12 cellular contexts compared by ENCODE assay signal in genomic region chr19:1000591-1001537, GRCh38. TPM values are rescaled to one million over a fixed set of nuclear protein-coding genes. Genes with fewer than 3 reads are reported as not detected.
DNase-seq lines count a peak whose midpoint lies in the region; ATAC-seq and TF ChIP-seq lines count a peak whose summit lies in the region.
"Had no signal": no experiment of that assay in that cellular context is flagged by ENCODE, and none has a peak within 500 bp of the region (broad histone marks: within the 10 kb centered on the region; RNA-seq: fewer than 3 reads in every experiment).

No MANE protein-coding gene starts in this region.

- H3K27ac ChIP-seq in IMR-90 (ENCODE audit: insufficient read depth, low read length), result no peak overlapping the region

- no peak for TF ChIP-seq POLR2A in IMR-90 (IDR thresholded peaks at IDR 0.05; ENCODE audit: low read depth, low read length)

- H3K4me2 ChIP-seq in IMR-90 (ENCODE audit: low read depth, low read length), result no peak overlapping the region; the same call in 1 of the 2 replicates
- peak overlapping the region; percentile 44 for H3K4me2 ChIP-seq in skeletal muscle satellite cell (ENCODE audit: low read length)

- H3K27me3 Mint-ChIP-seq in activated T-cell treated with anti-CD3 and anti-CD28 coated beads, Interleukin-2, amount 50 U/mL, for 4 hours (ENCODE audit: low read depth), result peaks cover 30% of the 10 kb centered on the region
- H3K27me3 Mint-ChIP-seq in activated CD4-positive, alpha-beta T cell treated with anti-CD3 and anti-CD28 coated beads for 36 hours, result peaks cover 19% of the 10 kb centered on the region

- H3K9me3 ChIP-seq in IMR-90 (ENCODE audit: control insufficient read depth, insufficient read depth, low read length) (no peaks in the 10 kb centered on the region), skeletal muscle satellite cell (replicated peaks; ENCODE audit: low read length) (no peaks in the 10 kb centered on the region)

- H3K9me3 Mint-ChIP-seq in activated T-cell treated with anti-CD3 and anti-CD28 coated beads, Interleukin-2, amount 50 U/mL, for 4 hours, result no peaks in the 10 kb centered on the region
- H3K9me3 Mint-ChIP-seq in activated CD4-positive, alpha-beta T cell treated with anti-CD3 and anti-CD28 coated beads for 36 hours (ENCODE audit: low read depth), result no peaks in the 10 kb centered on the region

- intact Hi-C loops in IMR-90 (cut with micrococcal nuclease), result loop anchor here (1.0 kb wide), 1 partner anchor 80 kb away; no protein-coding TSS in a partner anchor
- intact Hi-C loops in activated CD4-positive, alpha-beta T cell treated with anti-CD3 and anti-CD28 coated beads for 36 hours (cut with DNase I, micrococcal nuclease), result loop anchor here (1.0 kb wide), 4 partner anchors 80 to 239 kb away; no protein-coding TSS in a partner anchor

- H2AFZ ChIP-seq in IMR-90 (replicated peaks; ENCODE audit: low read length, poor library complexity), result peak overlapping the region; percentile 87

- H4K91ac ChIP-seq in IMR-90 (ENCODE audit: insufficient read depth, low read depth, low read length), result no peak overlapping the region

- H2AK5ac ChIP-seq in IMR-90 (ENCODE audit: low read depth, low read length), result no peak overlapping the region

- no peak overlapping the region for H4K8ac ChIP-seq in IMR-90 (ENCODE audit: low read depth in 2 of 2, low read length in 2 of 2)

- TF ChIP-seq CTCF in IMR-90 (conservative IDR thresholded peaks at IDR 0.05; ENCODE audit: low read depth, low read length), result no peak
- no peak for TF ChIP-seq CTCF in fibroblast of the aortic adventitia (IDR thresholded peaks at IDR 0.05; ENCODE audit: insufficient read depth, low read length)

- H2BK120ac ChIP-seq in IMR-90 (ENCODE audit: low read depth, low read length), result no peak overlapping the region

- 0 out of 2 replicates have a peak, but pooled peaks cover 11% of the 10 kb centered on the region for H4K20me1 ChIP-seq in IMR-90 (ENCODE audit: insufficient read depth, low read length)

- H3K4me1 Mint-ChIP-seq in activated T-cell treated with anti-CD3 and anti-CD28 coated beads, Interleukin-2, amount 50 U/mL, for 4 hours (ENCODE audit: low read depth), result peaks cover 11% of the 10 kb centered on the region
- peaks cover 10% of the 10 kb centered on the region for H3K4me1 Mint-ChIP-seq in activated CD4-positive, alpha-beta T cell treated with anti-CD3 and anti-CD28 coated beads for 36 hours

- 3% methylated on average over 39 of the region's 73 CpGs; no CpG with 5 or more reads in 1 of the 2 experiments for WGBS in IMR-90 (ENCODE audit: extremely low coverage in 2 of 2, insufficient read length in 1 of 2), 2 experiments

- H3K4me1 ChIP-seq in IMR-90 (ENCODE audit: control insufficient read depth, insufficient read depth, low read length) (peaks cover 5% of the 10 kb centered on the region), skeletal muscle satellite cell (ENCODE audit: control insufficient read depth, insufficient read depth, low read length) (peaks cover 8% of the 10 kb centered on the region)

- no peak overlapping the region for H3K56ac ChIP-seq in IMR-90 (ENCODE audit: extremely low read depth, insufficient read depth, low read length)

- no peak overlapping the region for H3K14ac ChIP-seq in IMR-90 (replicated peaks; ENCODE audit: low read depth, low read length)

- H3K9ac ChIP-seq in IMR-90 (ENCODE audit: low read depth, low read length) (no peak overlapping the region), skeletal muscle satellite cell (ENCODE audit: low read depth, low read length) (no peak overlapping the region)

- H2BK15ac ChIP-seq in IMR-90 (ENCODE audit: low read depth, low read length), result no peak overlapping the region

- no peak overlapping the region for H4K5ac ChIP-seq in IMR-90 (ENCODE audit: low read depth, low read length)

- in situ Hi-C loops in IMR-90 (cut with MboI; ENCODE audit: low sequenced_read_pairs), result no loop called here

- no peak overlapping the region for H3K27ac Mint-ChIP-seq in activated CD4-positive, alpha-beta T cell treated with anti-CD3 and anti-CD28 coated beads for 36 hours

- H3K79me1 ChIP-seq in IMR-90 (ENCODE audit: low read depth in 1 of 2, low read length in 2 of 2), result no peaks in the 10 kb centered on the region

- POLR2A ChIA-PET in IMR-90 (lab: Charles Lee; ENCODE audit: unreplicated experiment), result no interaction called here
- POLR2A ChIA-PET in activated CD4-positive, alpha-beta T cell treated with anti-CD3 and anti-CD28 coated beads for 36 hours (lab: Charles Lee), result no interaction called here

- no peak overlapping the region for H3K23ac ChIP-seq in IMR-90 (ENCODE audit: low read depth, low read length)

- H2BK20ac ChIP-seq in IMR-90 (ENCODE audit: low read depth, low read length), result no peak overlapping the region

- no peak overlapping the region for H3K18ac ChIP-seq in IMR-90 (ENCODE audit: low read depth, low read length)

- H2BK5ac ChIP-seq in IMR-90 (ENCODE audit: low read depth, low read length, poor library complexity, severe bottlenecking), result no peak overlapping the region

- TF ChIP-seq RAD21 in IMR-90 (IDR thresholded peaks at IDR 0.05; ENCODE audit: low read length), result no peak

- H3K36me3 ChIP-seq in IMR-90 (ENCODE audit: control insufficient read depth, insufficient read depth, low read length) (no peaks in the 10 kb centered on the region), skeletal muscle satellite cell (ENCODE audit: insufficient read depth, low read length) (no peaks in the 10 kb centered on the region)

- DNase-seq in activated T-cell treated with anti-CD3 and anti-CD28 coated beads, Interleukin-2, amount 50 U/mL, for 4 hours, result no peak
- no peak for DNase-seq in activated T-cell treated with anti-CD3 and anti-CD28 coated beads for 4 hours
- DNase-seq in IMR-90, result no peak
- DNase-seq in fibroblast of the aortic adventitia (ENCODE audit: low read depth), result no peak
- no peak for DNase-seq in anterior cingulate cortex (lab: John Stamatoyannopoulos, UW)
- DNase-seq in activated CD4-positive, alpha-beta T cell treated with anti-CD3 and anti-CD28 coated beads for 36 hours, result no peak
- DNase-seq: hippocampal formation, NCI-H1105 had no signal

- no TSS peak for BruUV-seq in IMR-90 (replicated peaks; lab: Mats Ljungman, UMichigan)

- no peak for ATAC-seq in activated T-cell treated with anti-CD3 and anti-CD28 coated beads, Interleukin-2, amount 50 U/mL, for 4 hours
- ATAC-seq in IMR-90 (ENCODE audit: low read depth), result peak; percentile 1
- no peak for ATAC-seq in GM21423 (IDR thresholded peaks at IDR 0.05; ENCODE audit: unreplicated experiment)
- no peak for ATAC-seq in activated CD4-positive, alpha-beta T cell treated with anti-CD3 and anti-CD28 coated beads for 36 hours

- peak overlapping the region; percentile 15 for H2AK9ac ChIP-seq in IMR-90 (replicated peaks; ENCODE audit: low read depth, low read length, poor library complexity)

- CTCF ChIA-PET in IMR-90 (lab: Yijun Ruan, JAX), result interaction anchor here (0.7 to 0.9 kb wide), 3 partner anchors 17 to 146 kb away, joined by 3 to 5 read pairs (median 3); no protein-coding TSS in a partner anchor
- CTCF ChIA-PET in activated CD4-positive, alpha-beta T cell treated with anti-CD3 and anti-CD28 coated beads for 36 hours (lab: Charles Lee), result interaction anchor here (0.6 to 1.1 kb wide), 3 partner anchors 24 to 213 kb away, joined by 3 read pairs; no protein-coding TSS in a partner anchor

- dilution Hi-C loops in IMR-90 (cut with HindIII; ENCODE audit: low sequenced_read_pairs, unreplicated experiment), result no loop called here

- no peaks in the 10 kb centered on the region for H3K9me1 ChIP-seq in IMR-90 (ENCODE audit: insufficient read depth, low read length)

- H3K4ac ChIP-seq in IMR-90 (ENCODE audit: low read depth, low read length), result no peak overlapping the region

- H3K4me3 Mint-ChIP-seq in activated T-cell treated with anti-CD3 and anti-CD28 coated beads, Interleukin-2, amount 50 U/mL, for 4 hours, result peak overlapping the region; percentile 19
- H3K4me3 Mint-ChIP-seq in activated CD4-positive, alpha-beta T cell treated with anti-CD3 and anti-CD28 coated beads for 36 hours, result no peak overlapping the region

- H3K4me3 ChIP-seq in IMR-90 (ENCODE audit: insufficient read depth, low read depth, low read length) (peak overlapping the region; percentile 53), fibroblast of the aortic adventitia (ENCODE audit: low read depth, low read length) (peak overlapping the region; percentile 17), skeletal muscle satellite cell (ENCODE audit: low read length) (no peak overlapping the region)

- no peaks in the 10 kb centered on the region for H3K36me3 Mint-ChIP-seq in activated T-cell treated with anti-CD3 and anti-CD28 coated beads, Interleukin-2, amount 50 U/mL, for 4 hours (ENCODE audit: insufficient read depth)
- H3K36me3 Mint-ChIP-seq in activated CD4-positive, alpha-beta T cell treated with anti-CD3 and anti-CD28 coated beads for 36 hours (ENCODE audit: low read depth), result no peaks in the 10 kb centered on the region

- H3K27me3 ChIP-seq in IMR-90 (ENCODE audit: control insufficient read depth, insufficient read depth, low read length) (peaks cover 41% of the 10 kb centered on the region), skeletal muscle satellite cell (ENCODE audit: control insufficient read depth, insufficient read depth, low read length) (peaks cover 52% of the 10 kb centered on the region)

RNA-seq across cellular contexts. Expression of gene GRIN3B, which starts 0.6 kb away (rescaled TPM):
- under 1 TPM; 0.05 to 0.19 (median 0.08) TPM for total RNA-seq in activated T-cell treated with anti-CD3 and anti-CD28 coated beads, Interleukin-2, amount 50 U/mL, for 4 hours
- total RNA-seq in IMR-90 (2012; rRNA removed), result under 0.01 and 0.28 TPM in 2 replicates
- polyA plus RNA-seq in IMR-90 (2012; rRNA removed), result 0.91 and 1.8 TPM in 2 replicates
- polyA plus RNA-seq in IMR-90 (2012; cell fraction: cytosol; rRNA removed), result 1.0 and 2.6 TPM in 2 replicates
- 6.9 and 13.4 TPM in 2 replicates for polyA plus RNA-seq in IMR-90 (2012; cell fraction: nucleus; rRNA removed; ENCODE audit: low replicate concordance)
- total RNA-seq in fibroblast of the aortic adventitia (ENCODE audit: low replicate concordance), result 0.45 and 0.74 TPM in 2 replicates
- total RNA-seq in skeletal muscle satellite cell (2012; rRNA removed), result 0.22 TPM in 1 of 2 replicates, not detected in the other
- total RNA-seq in activated CD4-positive, alpha-beta T cell treated with anti-CD3 and anti-CD28 coated beads for 36 hours, result under 1 TPM in 1 of 2 experiments, not detected in 1; 0.09 TPM
- polyA plus RNA-seq: naive thymus-derived CD4-positive, alpha-beta T cell had no signal

RNA-seq across cellular contexts. Expression of gene WDR18, which starts 16.7 kb away (rescaled TPM):
- 100 to 1,000 TPM; 163 to 217 (median 199) TPM for total RNA-seq in activated T-cell treated with anti-CD3 and anti-CD28 coated beads, Interleukin-2, amount 50 U/mL, for 4 hours
- total RNA-seq in IMR-90 (2012; rRNA removed), result 37.1 and 38.9 TPM in 2 replicates
- polyA plus RNA-seq in IMR-90 (2012; rRNA removed), result 56.9 and 74.5 TPM in 2 replicates
- 28.1 and 66.5 TPM in 2 replicates for polyA plus RNA-seq in IMR-90 (2012; cell fraction: cytosol; rRNA removed)
- 114 and 350 TPM in 2 replicates for polyA plus RNA-seq in IMR-90 (2012; cell fraction: nucleus; rRNA removed; ENCODE audit: low replicate concordance)
- 16.5 and 45.0 TPM in 2 replicates for total RNA-seq in fibroblast of the aortic adventitia (ENCODE audit: low replicate concordance)
- 55.9 and 73.5 TPM in 2 replicates for total RNA-seq in skeletal muscle satellite cell (2012; rRNA removed)
- total RNA-seq in activated CD4-positive, alpha-beta T cell treated with anti-CD3 and anti-CD28 coated beads for 36 hours, result 10 to 100 TPM; 71.6 to 87.8 TPM

RNA-seq across cellular contexts. Expression of gene TMEM259, which starts 20.1 kb away (rescaled TPM):
- total RNA-seq in activated T-cell treated with anti-CD3 and anti-CD28 coated beads, Interleukin-2, amount 50 U/mL, for 4 hours, result 100 to 1,000 TPM; 197 to 210 (median 204) TPM
- total RNA-seq in IMR-90 (2012; rRNA removed) (22.6 and 26.4 TPM in 2 replicates), fibroblast of the aortic adventitia (ENCODE audit: low replicate concordance) (44.7 and 49.9 TPM in 2 replicates)
- polyA plus RNA-seq in IMR-90 (2012; rRNA removed), result 153 and 181 TPM in 2 replicates
- polyA plus RNA-seq in IMR-90 (2012; cell fraction: cytosol; rRNA removed), result 88.4 and 194 TPM in 2 replicates
- polyA plus RNA-seq in IMR-90 (2012; cell fraction: nucleus; rRNA removed; ENCODE audit: low replicate concordance), result 867 and 2,100 TPM in 2 replicates
- 74.0 and 76.0 TPM in 2 replicates for total RNA-seq in skeletal muscle satellite cell (2012; rRNA removed)
- 100 to 1,000 TPM; 106 to 128 TPM for total RNA-seq in activated CD4-positive, alpha-beta T cell treated with anti-CD3 and anti-CD28 coated beads for 36 hours

RNA-seq across cellular contexts. Expression of gene RNU6-2, which starts 20.5 kb away (rescaled TPM):
- total RNA-seq in activated T-cell treated with anti-CD3 and anti-CD28 coated beads, Interleukin-2, amount 50 U/mL, for 4 hours, result not detected
- not detected in 2 replicates for total RNA-seq in IMR-90 (2012; rRNA removed)
- polyA plus RNA-seq in IMR-90 (2012; rRNA removed), result not detected in 2 replicates
- polyA plus RNA-seq in IMR-90 (2012; cell fraction: cytosol; rRNA removed), result not detected in 2 replicates
- not detected in 2 replicates for polyA plus RNA-seq in IMR-90 (2012; cell fraction: nucleus; rRNA removed; ENCODE audit: low replicate concordance)
- not detected in 2 replicates for total RNA-seq in fibroblast of the aortic adventitia (ENCODE audit: low replicate concordance)
- not detected in 2 replicates for total RNA-seq in skeletal muscle satellite cell (2012; rRNA removed)
- not detected for total RNA-seq in activated CD4-positive, alpha-beta T cell treated with anti-CD3 and anti-CD28 coated beads for 36 hours
- total RNA-seq: naive thymus-derived CD4-positive, alpha-beta T cell; temporal lobe had no signal
- polyA plus RNA-seq: naive thymus-derived CD4-positive, alpha-beta T cell had no signal

RNA-seq across cellular contexts. Expression of gene CNN2, which starts 25.5 kb away (rescaled TPM):
- total RNA-seq in activated T-cell treated with anti-CD3 and anti-CD28 coated beads, Interleukin-2, amount 50 U/mL, for 4 hours, result 10 to 100 TPM; 52.3 to 69.3 (median 57.8) TPM
- total RNA-seq in IMR-90 (2012; rRNA removed), result 270 and 272 TPM in 2 replicates
- polyA plus RNA-seq in IMR-90 (2012; rRNA removed), result 385 and 395 TPM in 2 replicates
- 751 and 1,323 TPM in 2 replicates for polyA plus RNA-seq in IMR-90 (2012; cell fraction: cytosol; rRNA removed)
- polyA plus RNA-seq in IMR-90 (2012; cell fraction: nucleus; rRNA removed; ENCODE audit: low replicate concordance), result 398 and 523 TPM in 2 replicates
- total RNA-seq in fibroblast of the aortic adventitia (ENCODE audit: low replicate concordance), result 96.0 and 101 TPM in 2 replicates
- total RNA-seq in skeletal muscle satellite cell (2012; rRNA removed), result 63.9 and 119 TPM in 2 replicates
- total RNA-seq in activated CD4-positive, alpha-beta T cell treated with anti-CD3 and anti-CD28 coated beads for 36 hours, result 100 to 1,000 TPM; 108 to 130 TPM
